1 cellular context compared by ENCODE assay signal in genomic region chr19:38616265-38616664, GRCh38.
TF ChIP-seq lines count a peak whose summit lies in the region.

No MANE protein-coding gene starts in this region.

TF ChIP-seq in endothelial cell of umbilical vein, 7 proteins besides CTCF, POLR2A, EP300 and RAD21:
- TF ChIP-seq GATA2 (IDR thresholded peaks at IDR 0.05; ENCODE audit: insufficient read depth, insufficient read length, low read depth, low read length), result no peak
- no peak for TF ChIP-seq FOS (IDR thresholded peaks at IDR 0.05; ENCODE audit: borderline replicate concordance, insufficient read depth, low read length)
- TF ChIP-seq POLR2AphosphoS5 (IDR thresholded peaks at IDR 0.05; ENCODE audit: insufficient read depth, low read depth, low read length), result no peak
- no peak for TF ChIP-seq JUN (IDR thresholded peaks at IDR 0.05; ENCODE audit: borderline replicate concordance, insufficient read depth, insufficient read length, low read depth)
- no peak for TF ChIP-seq MAX (IDR thresholded peaks at IDR 0.05; ENCODE audit: insufficient read depth, insufficient read length)
- no peak for TF ChIP-seq MYC (IDR thresholded peaks at IDR 0.05; ENCODE audit: low read depth, low read length)
- TF ChIP-seq EZH2 (IDR thresholded peaks at IDR 0.05; ENCODE audit: borderline replicate concordance, low read depth, low read length, severe bottlenecking), result no peak
